In genomic region chr2:240604291-240604938, GRCh38 we compare ENCODE assay signal across 9 cellular contexts. TPM values are rescaled to one million over a fixed set of nuclear protein-coding genes. Genes with fewer than 3 reads are reported as not detected.
DNase-seq lines count a peak whose midpoint lies in the region; ATAC-seq and TF ChIP-seq lines count a peak whose summit lies in the region.
"Had no signal": no experiment of that assay in that cellular context is flagged by ENCODE, and none has a peak within 500 bp of the region (broad histone marks: within the 10 kb centered on the region; RNA-seq: fewer than 3 reads in every experiment).

No MANE protein-coding gene starts in this region.

- no peaks in the 10 kb centered on the region for H3K27me3 Mint-ChIP-seq in brain
- H3K27me3 Mint-ChIP-seq: activated B cell treated with CpG ODN at 0.5 μM for 24 hours had no signal

- H3F3A ChIP-seq in smooth muscle cell (ENCODE audit: low read depth), result no peaks in the 10 kb centered on the region

- no peak overlapping the region for H3K27ac ChIP-seq in smooth muscle cell (ENCODE audit: low read depth)

- H2AFZ ChIP-seq in smooth muscle cell (ENCODE audit: low read depth), result no peak overlapping the region

- no peak overlapping the region for H3K9ac ChIP-seq in smooth muscle cell (ENCODE audit: low read depth)

- H3K4me3 ChIP-seq in GM12864 (ENCODE audit: low read depth, low read length) (no peak overlapping the region), smooth muscle cell (no peak overlapping the region)

- WGBS in smooth muscle cell (ENCODE audit: low lambda C conversion rate), result 66% methylated on average over 10 of the region's 11 CpGs

- no peaks in the 10 kb centered on the region for H3K4me1 ChIP-seq in smooth muscle cell (ENCODE audit: low read depth)

- H3K4me2 ChIP-seq in smooth muscle cell, result no peak overlapping the region

- no peak for DNase-seq in GM12864 (ENCODE audit: low read depth)
- peak; percentile 94 for DNase-seq in NCI-H2196 (lab: John Stamatoyannopoulos, UW; ENCODE audit: unreplicated experiment)
- DNase-seq in iris pigment epithelial cell (ENCODE audit: low read depth), result peak; percentile 74
- no peak for DNase-seq in smooth muscle cell (lab: John Stamatoyannopoulos, UW; ENCODE audit: unreplicated experiment)
- DNase-seq in germinal center (ENCODE audit: low spot score), result no peak
- DNase-seq in NCI-H345 treated with DMSO at 0.1 percent for 48 hours (lab: John Stamatoyannopoulos, UW; ENCODE audit: unreplicated experiment), result no peak
- DNase-seq: activated B cell treated with CpG ODN at 0.5 μM for 24 hours had no signal

- TF ChIP-seq CTCF in GM12864 (IDR thresholded peaks at IDR 0.05; ENCODE audit: low read depth, low read length, missing control alignments) (peak; percentile 59), brain (conservative IDR thresholded peaks at IDR 0.05) (peak; percentile 9 to 38), smooth muscle cell (IDR thresholded peaks at IDR 0.05; ENCODE audit: borderline replicate concordance, insufficient read depth, poor library complexity, severe bottlenecking) (peak; percentile 25)

- no peaks in the 10 kb centered on the region for H3K36me3 Mint-ChIP-seq in brain

- no peaks in the 10 kb centered on the region for H3K36me3 ChIP-seq in smooth muscle cell (ENCODE audit: low read depth)

- no peaks in the 10 kb centered on the region for H3K79me2 ChIP-seq in smooth muscle cell (ENCODE audit: low read depth)

- peak overlapping the region in 1 of 5 experiments; percentile 28 for H3K27ac Mint-ChIP-seq in brain
- H3K27ac Mint-ChIP-seq: activated B cell treated with CpG ODN at 0.5 μM for 24 hours had no signal

- H4K20me1 ChIP-seq in smooth muscle cell (ENCODE audit: low read depth), result no peaks in the 10 kb centered on the region

- H3K9me3 Mint-ChIP-seq in brain, result no peaks in the 10 kb centered on the region
- H3K9me3 Mint-ChIP-seq: activated B cell treated with CpG ODN at 0.5 μM for 24 hours had no signal

- peaks cover 6% of the 10 kb centered on the region for H3K4me1 Mint-ChIP-seq in brain
- H3K4me1 Mint-ChIP-seq: activated B cell treated with CpG ODN at 0.5 μM for 24 hours had no signal

- H3K9me3 ChIP-seq in smooth muscle cell (replicated peaks; ENCODE audit: low read depth), result no peaks in the 10 kb centered on the region

- H3K4me3 Mint-ChIP-seq in brain, result no peak overlapping the region
- H3K4me3 Mint-ChIP-seq: activated B cell treated with CpG ODN at 0.5 μM for 24 hours had no signal

- no peaks in the 10 kb centered on the region for H3K27me3 ChIP-seq in smooth muscle cell (ENCODE audit: low read depth)

- ATAC-seq in GM21825 (IDR thresholded peaks at IDR 0.05; ENCODE audit: unreplicated experiment), result no peak

RNA-seq across cellular contexts. Expression of gene CAPN10, which starts 17.9 kb away (rescaled TPM):
- polyA plus RNA-seq in brain (ENCODE audit: insufficient read depth, low read depth, low replicate concordance) (15.8 TPM), smooth muscle cell (17.0 and 23.6 TPM in 2 replicates)
- total RNA-seq in smooth muscle cell, result 6.6 and 6.9 TPM in 2 replicates

RNA-seq across cellular contexts. Expression of gene GPR35, which starts 20.9 kb away (rescaled TPM):
- polyA plus RNA-seq in brain (ENCODE audit: insufficient read depth, low read depth, low replicate concordance) (1.5 TPM), smooth muscle cell (1.4 and 2.1 TPM in 2 replicates)
- 1.2 and 1.3 TPM in 2 replicates for total RNA-seq in smooth muscle cell

RNA-seq across cellular contexts. Expression of gene RNPEPL1, which starts 36.1 kb away (rescaled TPM):
- polyA plus RNA-seq in brain (ENCODE audit: insufficient read depth, low read depth, low replicate concordance) (48.5 TPM), smooth muscle cell (40.9 and 48.3 TPM in 2 replicates)
- 13.5 and 15.3 TPM in 2 replicates for total RNA-seq in smooth muscle cell

RNA-seq across cellular contexts. Expression of gene DUSP28, which starts 44.3 kb away (rescaled TPM):
- polyA plus RNA-seq in brain (ENCODE audit: insufficient read depth, low read depth, low replicate concordance) (6.3 TPM), smooth muscle cell (6.4 and 6.5 TPM in 2 replicates)
- 2.2 and 2.9 TPM in 2 replicates for total RNA-seq in smooth muscle cell

RNA-seq across cellular contexts. Expression of gene ANKMY1, which starts 46.6 kb away (rescaled TPM):
- 7.0 TPM for polyA plus RNA-seq in brain (ENCODE audit: insufficient read depth, low read depth, low replicate concordance)
- total RNA-seq in smooth muscle cell, result 3.4 and 8.7 TPM in 2 replicates
- polyA plus RNA-seq in smooth muscle cell, result 5.6 and 6.4 TPM in 2 replicates

Comparison
In these comparisons a context has a peak if more than half of its experiments do, and no peak if none do; other contexts are left out.
1. DNase-seq: peak in NCI-H2196 (single experiment) and iris pigment epithelial cell (single experiment); none in GM12864 (single experiment), smooth muscle cell (single experiment), germinal center (single experiment) and NCI-H345 treated with DMSO at 0.1 percent for 48 hours (single experiment).
2. Peak in every context shown above with its lines, with median percentiles within 50 percentile points of each other: CTCF ChIP-seq.